3 cellular contexts compared by ENCODE assay signal in genomic region chr9:33521861-33522260, GRCh38. TPM values are rescaled to one million over a fixed set of nuclear protein-coding genes. Genes with fewer than 3 reads are reported as not detected.
"Had no signal": no experiment of that assay in that cellular context is flagged by ENCODE, and none has a peak within 500 bp of the region (broad histone marks: within the 10 kb centered on the region; RNA-seq: fewer than 3 reads in every experiment).

No MANE protein-coding gene starts in this region.

RNA-seq across cellular contexts. Expression of gene ANKRD18B, which starts 2.2 kb away (rescaled TPM):
- total RNA-seq: esophagus muscularis mucosa, thoracic aorta, tibial nerve had no signal
